13 cellular contexts compared by ENCODE assay signal in genomic region chr7:135714534-135715009, GRCh38. TPM values are rescaled to one million over a fixed set of nuclear protein-coding genes. Genes with fewer than 3 reads are reported as not detected.
A peak's percentile ranks its signal among the peaks of the same experiment; 100 is the strongest.
DNase-seq lines count a peak whose midpoint lies in the region; TF ChIP-seq lines count a peak whose summit lies in the region.
"Had no signal": no experiment of that assay in that cellular context is flagged by ENCODE, and none has a peak within 500 bp of the region (broad histone marks: within the 10 kb centered on the region; RNA-seq: fewer than 3 reads in every experiment).

No MANE protein-coding gene starts in this region.

- CTCF ChIA-PET in RWPE1 (lab: Yijun Ruan, JAX): interaction anchor here (0.5 kb wide), 1 partner anchor 28 kb away, joined by 4 read pairs; no protein-coding TSS in a partner anchor

- no peaks in the 10 kb centered on the region for H3K27me3 ChIP-seq in fibroblast of lung (ENCODE audit: control insufficient read depth, insufficient read depth, low read length)
- no peaks in the 10 kb centered on the region for H3K27me3 ChIP-seq in skeletal muscle satellite cell (ENCODE audit: control insufficient read depth, insufficient read depth, low read length)
- H3K27me3 ChIP-seq in HAP-1 (ENCODE audit: low read depth): no peaks in the 10 kb centered on the region

- POLR2A ChIA-PET in RWPE1 (lab: Yijun Ruan, JAX; ENCODE audit: low non-redundant PET): no interaction called here

- peaks cover 8% of the 10 kb centered on the region for H3K27me3 Mint-ChIP-seq in activated naive CD8-positive, alpha-beta T cell treated with anti-CD3 and anti-CD28 coated beads for 36 hours

- no peaks in the 10 kb centered on the region for H3K79me2 ChIP-seq in fibroblast of lung (ENCODE audit: control insufficient read depth, insufficient read depth, low read length)

- TF ChIP-seq CTCF in RWPE1 (conservative IDR thresholded peaks at IDR 0.05; ENCODE audit: low read depth) (no peak), fibroblast of lung (conservative IDR thresholded peaks at IDR 0.05 in 1 of 2, IDR thresholded peaks at IDR 0.05 in 1 of 2; ENCODE audit: low read depth in 1 of 2, low read length in 2 of 2) (no peak)

- no peak overlapping the region for H3K27ac Mint-ChIP-seq in activated naive CD8-positive, alpha-beta T cell treated with anti-CD3 and anti-CD28 coated beads for 36 hours
- H3K27ac Mint-ChIP-seq: activated naive CD8-positive, alpha-beta T cell had no signal

- no peaks in the 10 kb centered on the region for H3K4me1 Mint-ChIP-seq in activated naive CD8-positive, alpha-beta T cell treated with anti-CD3 and anti-CD28 coated beads for 36 hours

- H3K9me3 Mint-ChIP-seq in activated naive CD8-positive, alpha-beta T cell treated with anti-CD3 and anti-CD28 coated beads for 36 hours: no peaks in the 10 kb centered on the region

- H3K9me3 ChIP-seq in fibroblast of lung (ENCODE audit: control insufficient read depth, insufficient read depth, low read depth, low read length) (no peaks in the 10 kb centered on the region), skeletal muscle satellite cell (replicated peaks; ENCODE audit: low read length) (no peaks in the 10 kb centered on the region), HAP-1 (no peaks in the 10 kb centered on the region)

- peak overlapping the region; percentile 52 for H3K27ac ChIP-seq in RWPE1
- peak overlapping the region; percentile 31 for H3K27ac ChIP-seq in fibroblast of lung (ENCODE audit: insufficient read depth, low read length)
- H3K27ac ChIP-seq: 22Rv1, WERI-Rb-1 had no signal

- H3K9ac ChIP-seq in fibroblast of lung (ENCODE audit: insufficient read depth, low read length) (no peak overlapping the region), skeletal muscle satellite cell (ENCODE audit: low read depth, low read length) (peak overlapping the region; percentile 43)

- H2AFZ ChIP-seq in fibroblast of lung (ENCODE audit: low read length): no peak overlapping the region

- H3K4me2 ChIP-seq in fibroblast of lung (ENCODE audit: extremely low read depth, insufficient read depth, low read length): no peak overlapping the region
- H3K4me2 ChIP-seq in skeletal muscle satellite cell (ENCODE audit: low read length): peak overlapping the region; percentile 43

- DNase-seq in DMS 273 (lab: John Stamatoyannopoulos, UW; ENCODE audit: unreplicated experiment) (peak; percentile 40), DMS 273 treated with DMSO at 0.1 percent for 48 hours (lab: John Stamatoyannopoulos, UW) (no peak), RWPE1 (ENCODE audit: low spot score) (peak; percentile 75), fibroblast of lung (ENCODE audit: low read depth in 2 of 2) (peak; percentile 67 to 80), HAP-1 (ENCODE audit: low spot score in 2 of 2) (no peak), NK-92 (lab: John Stamatoyannopoulos, UW; ENCODE audit: unreplicated experiment) (no peak)
- DNase-seq in activated naive CD8-positive, alpha-beta T cell treated with anti-CD3 and anti-CD28 coated beads for 36 hours: no peak
- DNase-seq: NCI-H82, posterior cingulate gyrus, WERI-Rb-1 had no signal

- peaks cover 7% of the 10 kb centered on the region for H3K36me3 ChIP-seq in fibroblast of lung (ENCODE audit: control insufficient read depth, insufficient read depth, low read length)
- H3K36me3 ChIP-seq in skeletal muscle satellite cell (ENCODE audit: insufficient read depth, low read length): no peaks in the 10 kb centered on the region
- no peaks in the 10 kb centered on the region for H3K36me3 ChIP-seq in HAP-1 (replicated peaks)
- H3K36me3 ChIP-seq: WERI-Rb-1 had no signal

- H3K4me1 ChIP-seq in fibroblast of lung (ENCODE audit: control insufficient read depth, extremely low read depth, insufficient read depth, low read length) (peaks cover 13% of the 10 kb centered on the region), skeletal muscle satellite cell (ENCODE audit: control insufficient read depth, insufficient read depth, low read length) (peaks cover 31% of the 10 kb centered on the region), HAP-1 (no peaks in the 10 kb centered on the region)

- no peaks in the 10 kb centered on the region for H4K20me1 ChIP-seq in fibroblast of lung (ENCODE audit: control insufficient read depth, extremely low read depth, insufficient read depth, low read length)

- no peak overlapping the region for H3K4me3 ChIP-seq in fibroblast of lung (replicated peaks in 1 of 4; ENCODE audit: control extremely low read depth in 1 of 4, insufficient read depth in 1 of 4, low read depth in 3 of 4, low read length in 4 of 4)
- peak overlapping the region; percentile 43 for H3K4me3 ChIP-seq in skeletal muscle satellite cell (ENCODE audit: low read length)
- no peak overlapping the region for H3K4me3 ChIP-seq in HAP-1

- no peaks in the 10 kb centered on the region for H3K36me3 Mint-ChIP-seq in activated naive CD8-positive, alpha-beta T cell treated with anti-CD3 and anti-CD28 coated beads for 36 hours
- H3K36me3 Mint-ChIP-seq: activated naive CD8-positive, alpha-beta T cell had no signal

- H3K4me3 Mint-ChIP-seq in activated naive CD8-positive, alpha-beta T cell treated with anti-CD3 and anti-CD28 coated beads for 36 hours: no peak overlapping the region
- H3K4me3 Mint-ChIP-seq: activated naive CD8-positive, alpha-beta T cell had no signal

- in situ Hi-C loops in HAP-1 (cut with MboI; ENCODE audit: low sequenced_read_pairs): no loop called here

RNA-seq across cellular contexts. Expression of gene SLC13A4, which starts 13.4 kb away (rescaled TPM):
- total RNA-seq in fibroblast of lung: 0.26 and 0.50 TPM in 2 replicates
- polyA plus RNA-seq in fibroblast of lung: 0.32 and 2.3 TPM in 2 replicates
- polyA plus RNA-seq in fibroblast of lung (2012): 0.28 and 0.99 TPM in 2 replicates
- polyA minus RNA-seq in fibroblast of lung (ENCODE audit: low replicate concordance): 0.37 and 6.5 TPM in 2 replicates
- total RNA-seq in skeletal muscle satellite cell (2012; rRNA removed): 0.51 and 0.87 TPM in 2 replicates
- total RNA-seq in activated naive CD8-positive, alpha-beta T cell treated with anti-CD3 and anti-CD28 coated beads for 36 hours: not detected

RNA-seq across cellular contexts. Expression of gene FAM180A, which starts 34.0 kb away (rescaled TPM):
- 24.4 and 38.5 TPM in 2 replicates for total RNA-seq in fibroblast of lung
- polyA plus RNA-seq in fibroblast of lung: 15.6 and 70.0 TPM in 2 replicates
- 17.1 and 62.1 TPM in 2 replicates for polyA plus RNA-seq in fibroblast of lung (2012)
- polyA minus RNA-seq in fibroblast of lung (ENCODE audit: low replicate concordance): 41.5 and 182 TPM in 2 replicates
- total RNA-seq in skeletal muscle satellite cell (2012; rRNA removed): 35.6 and 43.9 TPM in 2 replicates
- total RNA-seq in activated naive CD8-positive, alpha-beta T cell treated with anti-CD3 and anti-CD28 coated beads for 36 hours: not detected

RNA-seq across cellular contexts. Expression of gene STMP1, which starts 52.3 kb away (rescaled TPM):
- total RNA-seq in fibroblast of lung: 11.8 and 16.7 TPM in 2 replicates
- polyA plus RNA-seq in fibroblast of lung: 41.3 and 50.6 TPM in 2 replicates
- polyA plus RNA-seq in fibroblast of lung (2012): 40.3 and 49.1 TPM in 2 replicates
- 8.1 and 12.5 TPM in 2 replicates for polyA minus RNA-seq in fibroblast of lung (ENCODE audit: low replicate concordance)
- total RNA-seq in skeletal muscle satellite cell (2012; rRNA removed): 18.0 and 22.7 TPM in 2 replicates
- 10 to 100 TPM; 25.4 to 26.8 TPM for total RNA-seq in activated naive CD8-positive, alpha-beta T cell treated with anti-CD3 and anti-CD28 coated beads for 36 hours

Comparison
In these comparisons a context has a peak if more than half of its experiments do, and no peak if none do; other contexts are left out.
1. DNase-seq: peak in DMS 273 (single experiment), RWPE1 (single experiment) and fibroblast of lung (2 of 2); none in DMS 273 treated with DMSO at 0.1 percent for 48 hours (single experiment), HAP-1 (0 of 2), NK-92 (single experiment) and activated naive CD8-positive, alpha-beta T cell treated with anti-CD3 and anti-CD28 coated beads for 36 hours (single experiment).
2. RNA of gene FAM180A, which starts 34.0 kb away (total RNA-seq): 24.4 to 38.5 TPM in fibroblast of lung; not detected in activated naive CD8-positive, alpha-beta T cell treated with anti-CD3 and anti-CD28 coated beads for 36 hours; every median in the first group is over 10 times any median in the second.